ENCODE assay signal across 18 cellular contexts in the genomic region with DNA sequence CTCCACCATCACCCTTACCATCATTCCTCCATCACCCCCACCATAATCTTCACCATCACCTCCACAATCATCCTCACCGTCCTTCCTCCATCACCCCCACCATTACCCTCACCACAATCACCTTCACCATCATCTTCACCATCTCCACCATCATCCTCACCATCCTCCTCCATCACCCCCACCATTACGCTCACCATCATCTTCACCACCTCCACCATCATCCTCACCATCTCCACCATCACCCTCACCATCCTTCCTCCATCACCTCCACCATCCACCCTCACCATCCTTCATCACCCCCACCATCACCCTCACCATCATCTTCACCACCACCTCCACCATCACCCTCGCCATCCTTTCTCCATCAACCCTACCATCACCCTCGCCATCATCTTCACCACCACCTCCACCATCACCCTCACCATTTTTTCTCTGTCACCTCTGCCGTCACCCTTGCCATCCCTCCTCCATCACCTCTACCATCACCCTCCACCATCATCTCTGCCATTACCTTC. TPM values are rescaled to one million over a fixed set of nuclear protein-coding genes. Genes with fewer than 3 reads are reported as not detected.
A peak's percentile ranks its signal among the peaks of the same experiment; 100 is the strongest.
DNase-seq lines count a peak whose midpoint lies in the region; ATAC-seq, FAIRE-seq and TF ChIP-seq lines count a peak whose summit lies in the region.
"Had no signal": no experiment of that assay in that cellular context is flagged by ENCODE, and none has a peak within 500 bp of the region (broad histone marks: within the 10 kb centered on the region; RNA-seq: fewer than 3 reads in every experiment).

No MANE protein-coding gene starts in this region.

- WGBS in small intestine, 3 donors = 72 to 82% (median 80%) methylated on average over 5 of the region's 5 CpGs

- H3K36me3 Mint-ChIP-seq in activated CD4-positive, alpha-beta T cell treated with anti-CD3 and anti-CD28 coated beads for 36 hours (ENCODE audit: low read depth) = peaks cover 21% of the 10 kb centered on the region
- H3K36me3 Mint-ChIP-seq in CD14-positive monocyte = peaks cover 0 to 3% of the 10 kb centered on the region in 2 donors

- peaks cover 10% of the 10 kb centered on the region for H3K9me3 Mint-ChIP-seq in activated CD4-positive, alpha-beta T cell treated with anti-CD3 and anti-CD28 coated beads for 36 hours (ENCODE audit: low read depth)
- peaks cover 0 to 4% (median 0%) of the 10 kb centered on the region in 7 donors for H3K9me3 Mint-ChIP-seq in CD14-positive monocyte

- no peak overlapping the region for H3K4me3 Mint-ChIP-seq in activated CD4-positive, alpha-beta T cell treated with anti-CD3 and anti-CD28 coated beads for 36 hours
- no peak overlapping the region for H3K4me3 Mint-ChIP-seq in CD14-positive monocyte

- peak overlapping the region; percentile 85 for H3K27ac Mint-ChIP-seq in activated CD4-positive, alpha-beta T cell treated with anti-CD3 and anti-CD28 coated beads for 36 hours
- no peak overlapping the region for H3K27ac Mint-ChIP-seq in CD14-positive monocyte

- TF ChIP-seq CTCF in bronchial epithelial cell (IDR thresholded peaks at IDR 0.05; ENCODE audit: insufficient read depth, low read length, severe bottlenecking) (no peak), CD14-positive monocyte (IDR thresholded peaks at IDR 0.05) (no peak)

- CTCF ChIA-PET in activated CD4-positive, alpha-beta T cell treated with anti-CD3 and anti-CD28 coated beads for 36 hours (lab: Charles Lee) = no interaction called here

- H3K36me3 ChIP-seq in bronchial epithelial cell (ENCODE audit: control insufficient read depth, insufficient read depth, low read length) (peaks cover 4% of the 10 kb centered on the region), small intestine (ENCODE audit: control insufficient read depth in 2 of 2, insufficient read depth in 2 of 2, low read length in 2 of 2) (no peaks in the 10 kb centered on the region)
- H3K36me3 ChIP-seq: SJSA1 had no signal

- H3K9me3 ChIP-seq in small intestine (ENCODE audit: control insufficient read depth, low read depth) = no peaks in the 10 kb centered on the region
- H3K9me3 ChIP-seq: esophagus muscularis mucosa, heart right ventricle, SJSA1 had no signal

- no peaks in the 10 kb centered on the region for H3K27me3 ChIP-seq in bronchial epithelial cell (ENCODE audit: control insufficient read depth, insufficient read depth, low read length)
- H3K27me3 ChIP-seq in small intestine (ENCODE audit: control insufficient read depth in 2 of 2, insufficient read depth in 2 of 2, low read length in 2 of 2) = no peaks in the 10 kb centered on the region
- H3K27me3 ChIP-seq: esophagus muscularis mucosa, heart right ventricle, SJSA1 had no signal

- intact Hi-C loops in activated CD4-positive, alpha-beta T cell treated with anti-CD3 and anti-CD28 coated beads for 36 hours (cut with DNase I, micrococcal nuclease) = loop anchor here (5.0 kb wide), 2 partner anchors 71 to 211 kb away; partner anchors contain the start of gene RPS6KA2 (in 1 of the 2)
- intact Hi-C loops in CD14-positive monocyte (cut with micrococcal nuclease) = no loop called here

- H3K4me1 Mint-ChIP-seq in activated CD4-positive, alpha-beta T cell treated with anti-CD3 and anti-CD28 coated beads for 36 hours = peaks cover 90% of the 10 kb centered on the region
- H3K4me1 Mint-ChIP-seq in CD14-positive monocyte = peaks cover 9% of the 10 kb centered on the region

- no peak for DNase-seq in activated CD4-positive, alpha-beta T cell treated with anti-CD3 and anti-CD28 coated beads for 36 hours
- DNase-seq in activated CD4-positive, alpha-beta T cell treated with anti-CD3 and anti-CD28 coated beads for 1 hour = no peak
- DNase-seq in HTR-8/SVneo (ENCODE audit: insufficient read length, low spot score) (no peak), bronchial epithelial cell (ENCODE audit: low read depth) (no peak), small intestine (no peak), CD14-positive monocyte (ENCODE audit: low spot score) (no peak), RCC 7860 (ENCODE audit: low spot score) (no peak), COLO668 (lab: John Stamatoyannopoulos, UW; ENCODE audit: unreplicated experiment) (no peak)
- DNase-seq: heart right ventricle, midbrain, NCI-H1092 treated with DMSO at 0.1 percent for 48 hours, NCI-H2227 treated with DMSO at 0.1 percent for 48 hours, occipital lobe had no signal

- POLR2A ChIA-PET in activated CD4-positive, alpha-beta T cell treated with anti-CD3 and anti-CD28 coated beads for 36 hours (lab: Charles Lee) = no interaction called here

- ATAC-seq in activated CD4-positive, alpha-beta T cell treated with anti-CD3 and anti-CD28 coated beads for 36 hours = no peak
- ATAC-seq: GM12878 had no signal

- H3K27me3 Mint-ChIP-seq in activated CD4-positive, alpha-beta T cell treated with anti-CD3 and anti-CD28 coated beads for 36 hours = no peaks in the 10 kb centered on the region
- peaks cover 0 to 2% (median 1%) of the 10 kb centered on the region in 3 donors for H3K27me3 Mint-ChIP-seq in CD14-positive monocyte (ENCODE audit: low read depth in 3 of 3)

- no peaks in the 10 kb centered on the region for H3K4me1 ChIP-seq in small intestine (ENCODE audit: control insufficient read depth in 2 of 2, insufficient read depth in 1 of 2, low read depth in 1 of 2, low read length in 1 of 2)
- H3K4me1 ChIP-seq: esophagus muscularis mucosa, SJSA1 had no signal

- no peak overlapping the region for H3K4me3 ChIP-seq in bronchial epithelial cell (ENCODE audit: low read depth, low read length)
- no peak overlapping the region for H3K4me3 ChIP-seq in small intestine (ENCODE audit: low read depth in 1 of 2, low read length in 2 of 2)
- H3K4me3 ChIP-seq: esophagus muscularis mucosa, GM12878, heart right ventricle, SJSA1, skin epidermis had no signal

- peak; percentile 96 for FAIRE-seq in HTR-8/SVneo (lab: Jason Lieb, UNC)
- FAIRE-seq in bronchial epithelial cell (lab: Jason Lieb, UNC) = peak; percentile 100
- FAIRE-seq in small intestine (lab: Jason Lieb, UNC) = no peak
- no peak for FAIRE-seq in RCC 7860 (lab: Jason Lieb, UNC)
- FAIRE-seq: GM12878, kidney had no signal

- H3K27ac ChIP-seq in small intestine (ENCODE audit: low read depth in 1 of 2, low read length in 1 of 2) = peak overlapping the region; percentile 17 to 30
- H3K27ac ChIP-seq: esophagus muscularis mucosa, SJSA1 had no signal

RNA-seq across cellular contexts. Expression of gene MPC1, which starts 33.1 kb away (rescaled TPM):
- total RNA-seq in activated CD4-positive, alpha-beta T cell treated with anti-CD3 and anti-CD28 coated beads for 36 hours = 10 to 100 TPM; 17.7 to 20.5 TPM
- total RNA-seq in bronchial epithelial cell = 32.3 and 40.5 TPM in 2 replicates
- polyA plus RNA-seq in small intestine (100 to 1,000 TPM in 2 of 3 donors, 10 to 100 TPM in 1; 99.5 to 213 (median 130) TPM), CD14-positive monocyte (100 to 1,000 TPM; 104 to 122 TPM)

Comparison
In these comparisons a context has a peak if more than half of its experiments do, and no peak if none do; other contexts are left out.
1. intact Hi-C loops: an anchor here in activated CD4-positive, alpha-beta T cell treated with anti-CD3 and anti-CD28 coated beads for 36 hours (5.0 kb wide); none called in CD14-positive monocyte.